17 cellular contexts compared by ENCODE assay signal in genomic region chr13:85486663-85487062, GRCh38.
"Had no signal": no experiment of that assay in that cellular context is flagged by ENCODE, and none has a peak within 500 bp of the region (broad histone marks: within the 10 kb centered on the region; RNA-seq: fewer than 3 reads in every experiment).

No MANE protein-coding gene starts in this region.

- H3K4me3 ChIP-seq: esophagus squamous epithelium, hepatocyte, suprapubic skin, thyroid gland had no signal

- ATAC-seq: effector memory CD8-positive, alpha-beta T cell; naive thymus-derived CD8-positive, alpha-beta T cell; right cardiac atrium; stimulated activated naive CD8-positive, alpha-beta T cell treated with anti-CD3 and anti-CD28 coated beads, Interleukin-15, Interleukin-2, amounts not matched to agents 100 U/mL and 50 U/mL, for 24 hours had no signal

- H3K36me3 ChIP-seq: esophagus squamous epithelium, neutrophil, suprapubic skin, thyroid gland had no signal

- H3K27ac Mint-ChIP-seq: dendritic cell treated with granulocyte-macrophage colony-stimulating factor and Interleukin-4, amounts not matched to agents 40 ng/mL and 50 ng/mL, for 4 days; effector memory CD8-positive, alpha-beta T cell; naive thymus-derived CD8-positive, alpha-beta T cell; progenitor cell of endocrine pancreas; type B pancreatic cell had no signal

- H3K36me3 Mint-ChIP-seq: naive thymus-derived CD8-positive, alpha-beta T cell; type B pancreatic cell had no signal

- DNase-seq: effector memory CD8-positive, alpha-beta T cell; esophagus squamous epithelium; foreskin melanocyte; head of caudate nucleus; naive thymus-derived CD8-positive, alpha-beta T cell; right cardiac atrium; small intestine; stimulated activated CD4-positive, alpha-beta T cell treated with anti-CD3 and anti-CD28 coated beads, Interleukin-2, amount 100 ng/mL, for 48 hours; stimulated activated naive CD8-positive, alpha-beta T cell treated with anti-CD3 and anti-CD28 coated beads, Interleukin-15, Interleukin-2, amounts not matched to agents 100 U/mL and 50 U/mL, for 24 hours; thyroid gland had no signal

- H3K4me1 Mint-ChIP-seq: naive thymus-derived CD8-positive, alpha-beta T cell had no signal

- H3K27me3 ChIP-seq: esophagus squamous epithelium, hepatocyte, neutrophil, suprapubic skin, thyroid gland had no signal

- H3K4me3 Mint-ChIP-seq: dendritic cell treated with granulocyte-macrophage colony-stimulating factor and Interleukin-4, amounts not matched to agents 40 ng/mL and 50 ng/mL, for 4 days; effector memory CD8-positive, alpha-beta T cell; naive thymus-derived CD8-positive, alpha-beta T cell; type B pancreatic cell had no signal

- H3K27me3 Mint-ChIP-seq: dendritic cell treated with granulocyte-macrophage colony-stimulating factor and Interleukin-4, amounts not matched to agents 40 ng/mL and 50 ng/mL, for 4 days; effector memory CD8-positive, alpha-beta T cell; naive thymus-derived CD8-positive, alpha-beta T cell; progenitor cell of endocrine pancreas; type B pancreatic cell had no signal

- H3K27ac ChIP-seq: epithelial cell of prostate, esophagus squamous epithelium, hepatocyte, neutrophil, suprapubic skin, thyroid gland had no signal

- H3K9me3 ChIP-seq: esophagus squamous epithelium, neutrophil, suprapubic skin, thyroid gland had no signal

- H3K4me1 ChIP-seq: esophagus squamous epithelium, suprapubic skin, thyroid gland had no signal
